In the genomic region with DNA sequence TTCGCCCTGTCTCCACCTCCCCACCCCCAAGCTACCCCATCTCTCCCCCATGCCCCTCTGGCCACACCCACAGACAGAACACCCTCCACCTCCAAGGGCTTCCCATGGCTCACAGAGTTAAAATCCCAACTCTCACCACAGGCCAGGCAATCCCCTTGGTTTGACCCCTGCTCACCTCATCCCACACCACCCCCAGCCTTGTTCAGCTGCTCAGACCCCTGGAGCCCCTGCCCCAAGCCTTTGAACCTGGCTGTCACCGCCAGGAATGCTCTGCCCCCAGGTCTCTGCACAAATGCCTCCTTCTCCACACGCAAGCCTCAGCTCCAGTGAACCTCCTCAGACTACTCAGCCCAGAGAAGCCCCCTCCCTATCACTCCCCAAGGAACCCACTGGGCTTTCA, we compare ENCODE assay signal across 15 cellular contexts. TPM values are rescaled to one million over a fixed set of nuclear protein-coding genes. Genes with fewer than 3 reads are reported as not detected.
DNase-seq lines count a peak whose midpoint lies in the region; ATAC-seq and TF ChIP-seq lines count a peak whose summit lies in the region.
"Had no signal": no experiment of that assay in that cellular context is flagged by ENCODE, and none has a peak within 500 bp of the region (broad histone marks: within the 10 kb centered on the region; RNA-seq: fewer than 3 reads in every experiment).

No MANE protein-coding gene starts in this region.

- no peaks in the 10 kb centered on the region for H3K27me3 ChIP-seq in spleen (replicated peaks in 1 of 7)
- H3K27me3 ChIP-seq: SJCRH30 had no signal

- no peak for DNase-seq in activated CD8-positive, alpha-beta memory T cell treated with anti-CD3 and anti-CD28 coated beads, Interleukin-2, amount 10 ng/mL, durations not matched to agents 7 days and 5 days
- DNase-seq in activated CD8-positive, alpha-beta memory T cell treated with anti-CD3 and anti-CD28 coated beads, Interleukin-2, amount 50 U/mL, for 48 hours = no peak
- DNase-seq in T-helper 17 cell (peak in 1 of 3 donors; percentile 11), spleen (no peak), NCI-H345 treated with DMSO at 0.1 percent for 48 hours (lab: John Stamatoyannopoulos, UW; ENCODE audit: unreplicated experiment) (no peak), NCI-H2029 treated with DMSO at 0.1 percent for 48 hours (lab: John Stamatoyannopoulos, UW) (no peak), AML-193 (lab: John Stamatoyannopoulos, UW) (no peak)
- DNase-seq: DMS 273 treated with DMSO at 0.1 percent for 48 hours, erythroblast, left colon had no signal

- H3K9me3 ChIP-seq in T-helper 17 cell (ENCODE audit: control insufficient read depth, low read length, poor library complexity, severe bottlenecking) = no peaks in the 10 kb centered on the region
- no peaks in the 10 kb centered on the region for H3K9me3 ChIP-seq in spleen
- H3K9me3 ChIP-seq: A549, SJCRH30 had no signal

- peaks cover 74% of the 10 kb centered on the region for H3K36me3 Mint-ChIP-seq in activated CD8-positive, alpha-beta memory T cell treated with anti-CD3 and anti-CD28 coated beads, Interleukin-2, amount 10 ng/mL, durations not matched to agents 7 days and 5 days
- peaks cover 8% of the 10 kb centered on the region for H3K36me3 Mint-ChIP-seq in T-helper 17 cell (ENCODE audit: low read depth)
- H3K36me3 Mint-ChIP-seq in dendritic cell treated with granulocyte-macrophage colony-stimulating factor and Interleukin-4, amounts not matched to agents 40 ng/mL and 50 ng/mL, for 4 days (ENCODE audit: low read depth) = peaks cover 90% of the 10 kb centered on the region

- H3K4me1 ChIP-seq in spleen = peaks cover 65 to 100% (median 95%) of the 10 kb centered on the region in 6 donors

- 82 to 92% (median 91%) methylated on average over 3 of the region's 3 CpGs for WGBS in spleen, 5 donors

- H3K9me3 Mint-ChIP-seq in activated CD8-positive, alpha-beta memory T cell treated with anti-CD3 and anti-CD28 coated beads, Interleukin-2, amount 10 ng/mL, durations not matched to agents 7 days and 5 days (ENCODE audit: low read depth) = no peaks in the 10 kb centered on the region
- no peaks in the 10 kb centered on the region for H3K9me3 Mint-ChIP-seq in dendritic cell treated with granulocyte-macrophage colony-stimulating factor and Interleukin-4, amounts not matched to agents 40 ng/mL and 50 ng/mL, for 4 days
- H3K9me3 Mint-ChIP-seq: activated T-helper 2 cell treated with anti-CD3 and anti-CD28 coated beads, Interferon-gamma antibody, Interleukin-2, Interleukin-4, amounts not matched to agents 10 μg/mL and 5 μg/mL and 100 μg/mL, durations not matched to agents 14 hours and 24 hours and 36 hours had no signal

- CTCF ChIA-PET in activated CD8-positive, alpha-beta memory T cell treated with anti-CD3 and anti-CD28 coated beads, Interleukin-2, amount 10 ng/mL, durations not matched to agents 7 days and 5 days (lab: Charles Lee) = interaction anchor here (1.2 to 2.8 kb wide), 5 partner anchors 22 to 71 kb away, joined by 4 to 10 read pairs (median 5); no protein-coding TSS in a partner anchor

- no peak for TF ChIP-seq CTCF in spleen (IDR thresholded peaks at IDR 0.05 in 8 of 11, conservative IDR thresholded peaks at IDR 0.05 in 3 of 11)

- peaks cover 2 to 91% (median 51%) of the 10 kb centered on the region in 6 donors for H3K36me3 ChIP-seq in spleen

- no peak overlapping the region for H3K4me3 Mint-ChIP-seq in activated CD8-positive, alpha-beta memory T cell treated with anti-CD3 and anti-CD28 coated beads, Interleukin-2, amount 10 ng/mL, durations not matched to agents 7 days and 5 days
- H3K4me3 Mint-ChIP-seq in T-helper 17 cell = peak overlapping the region; percentile 82
- H3K4me3 Mint-ChIP-seq in dendritic cell treated with granulocyte-macrophage colony-stimulating factor and Interleukin-4, amounts not matched to agents 40 ng/mL and 50 ng/mL, for 4 days = no peak overlapping the region

- H3K27me3 Mint-ChIP-seq in activated CD8-positive, alpha-beta memory T cell treated with anti-CD3 and anti-CD28 coated beads, Interleukin-2, amount 10 ng/mL, durations not matched to agents 7 days and 5 days = no peaks in the 10 kb centered on the region
- no peaks in the 10 kb centered on the region for H3K27me3 Mint-ChIP-seq in T-helper 17 cell
- no peaks in the 10 kb centered on the region for H3K27me3 Mint-ChIP-seq in dendritic cell treated with granulocyte-macrophage colony-stimulating factor and Interleukin-4, amounts not matched to agents 40 ng/mL and 50 ng/mL, for 4 days

- intact Hi-C loops in dendritic cell treated with granulocyte-macrophage colony-stimulating factor and Interleukin-4, amounts not matched to agents 40 ng/mL and 50 ng/mL, for 4 days (cut with micrococcal nuclease) = no loop called here
- intact Hi-C loops in spleen (cut with DNase I; ENCODE audit: low total_unique reads) = no loop called here

- peaks cover 76% of the 10 kb centered on the region for H3K4me1 Mint-ChIP-seq in activated CD8-positive, alpha-beta memory T cell treated with anti-CD3 and anti-CD28 coated beads, Interleukin-2, amount 10 ng/mL, durations not matched to agents 7 days and 5 days
- peaks cover 64% of the 10 kb centered on the region for H3K4me1 Mint-ChIP-seq in T-helper 17 cell
- peaks cover 57% of the 10 kb centered on the region for H3K4me1 Mint-ChIP-seq in dendritic cell treated with granulocyte-macrophage colony-stimulating factor and Interleukin-4, amounts not matched to agents 40 ng/mL and 50 ng/mL, for 4 days (ENCODE audit: low read depth)

- H3K4me3 ChIP-seq in spleen = no peak overlapping the region
- H3K4me3 ChIP-seq: A549, SJCRH30, smooth muscle cell had no signal

- H3K27ac Mint-ChIP-seq in activated CD8-positive, alpha-beta memory T cell treated with anti-CD3 and anti-CD28 coated beads, Interleukin-2, amount 10 ng/mL, durations not matched to agents 7 days and 5 days = peak overlapping the region; percentile 13
- peak overlapping the region; percentile 93 for H3K27ac Mint-ChIP-seq in T-helper 17 cell
- peak overlapping the region; percentile 8 for H3K27ac Mint-ChIP-seq in dendritic cell treated with granulocyte-macrophage colony-stimulating factor and Interleukin-4, amounts not matched to agents 40 ng/mL and 50 ng/mL, for 4 days
- H3K27ac Mint-ChIP-seq: activated T-helper 2 cell treated with anti-CD3 and anti-CD28 coated beads, Interferon-gamma antibody, Interleukin-2, Interleukin-4, amounts not matched to agents 10 μg/mL and 5 μg/mL and 100 μg/mL, durations not matched to agents 14 hours and 24 hours and 36 hours had no signal

- peak overlapping the region in 5 of 8 donors; percentile 27 to 89 (median 83) for H3K27ac ChIP-seq in spleen
- H3K27ac ChIP-seq: A549, SJCRH30 had no signal

- TF ChIP-seq POLR2A in spleen (IDR thresholded peaks at IDR 0.05) = no peak

- ATAC-seq in activated CD8-positive, alpha-beta memory T cell treated with anti-CD3 and anti-CD28 coated beads, Interleukin-2, amount 10 ng/mL, durations not matched to agents 7 days and 5 days = no peak
- ATAC-seq in T-helper 17 cell = no peak
- ATAC-seq: A549, left colon had no signal

RNA-seq across cellular contexts. Expression of a gene that starts 5.8 kb away (rescaled TPM):
- total RNA-seq in activated CD8-positive, alpha-beta memory T cell treated with anti-CD3 and anti-CD28 coated beads, Interleukin-2, amount 10 ng/mL, durations not matched to agents 7 days and 5 days = 100 to 1,000 TPM; 273 to 311 TPM
- total RNA-seq in T-helper 17 cell = 100 to 1,000 TPM; 276 to 284 TPM
- total RNA-seq in spleen = 100 to 1,000 TPM in 6 of 7 donors, 10 to 100 TPM in 1; 81.8 to 155 (median 124) TPM
- 100 to 1,000 TPM; 176 to 267 (median 248) TPM for polyA plus RNA-seq in spleen

RNA-seq across cellular contexts. Expression of a gene that starts 19.8 kb away (rescaled TPM):
- 100 to 1,000 TPM; 224 to 236 TPM for total RNA-seq in activated CD8-positive, alpha-beta memory T cell treated with anti-CD3 and anti-CD28 coated beads, Interleukin-2, amount 10 ng/mL, durations not matched to agents 7 days and 5 days
- total RNA-seq in T-helper 17 cell (100 to 1,000 TPM; 163 to 202 TPM), spleen (100 to 1,000 TPM; 138 to 213 (median 175) TPM)
- 100 to 1,000 TPM in 2 of 3 donors, 10 to 100 TPM in 1; 93.3 to 186 (median 113) TPM for polyA plus RNA-seq in spleen

RNA-seq across cellular contexts. Expression of a gene that starts 32.1 kb away (rescaled TPM):
- total RNA-seq in activated CD8-positive, alpha-beta memory T cell treated with anti-CD3 and anti-CD28 coated beads, Interleukin-2, amount 10 ng/mL, durations not matched to agents 7 days and 5 days = 100 to 1,000 TPM; 276 to 311 TPM
- 1,000 to 10,000 TPM; 1,097 to 1,799 TPM for total RNA-seq in T-helper 17 cell
- 100 to 1,000 TPM; 190 to 455 (median 280) TPM for total RNA-seq in spleen
- polyA plus RNA-seq in spleen = 10 to 100 TPM; 42.8 to 87.8 (median 55.7) TPM

Comparison
In these comparisons a context has a peak if more than half of its experiments do, and no peak if none do; other contexts are left out.
1. H3K27ac Mint-ChIP-seq: peak in every context shown above with its lines; median percentile 93 in T-helper 17 cell; 13 in activated CD8-positive, alpha-beta memory T cell treated with anti-CD3 and anti-CD28 coated beads, Interleukin-2, amount 10 ng/mL, durations not matched to agents 7 days and 5 days; 8 in dendritic cell treated with granulocyte-macrophage colony-stimulating factor and Interleukin-4, amounts not matched to agents 40 ng/mL and 50 ng/mL, for 4 days.